9 cellular contexts compared by ENCODE assay signal in genomic region chr17:45405250-45406086, GRCh38. TPM values are rescaled to one million over a fixed set of nuclear protein-coding genes. Genes with fewer than 3 reads are reported as not detected.
A peak's percentile ranks its signal among the peaks of the same experiment; 100 is the strongest.
DNase-seq lines count a peak whose midpoint lies in the region; ATAC-seq and TF ChIP-seq lines count a peak whose summit lies in the region.
"Had no signal": no experiment of that assay in that cellular context is flagged by ENCODE, and none has a peak within 500 bp of the region (broad histone marks: within the 10 kb centered on the region; RNA-seq: fewer than 3 reads in every experiment).

No MANE protein-coding gene starts in this region.

- no peak overlapping the region for H3K4me3 ChIP-seq in BLaER1 treated with 17β-estradiol and CSF1 and Interleukin-3, amounts not matched to agents 10 nM and 100 nM
- peak overlapping the region; percentile 34 to 48 (median 38) for H3K4me3 ChIP-seq in esophagus muscularis mucosa

- no peak for TF ChIP-seq EP300 in esophagus muscularis mucosa (IDR thresholded peaks at IDR 0.05)

- H3K27ac Mint-ChIP-seq in IgD-negative memory B cell (peak overlapping the region; percentile 53 to 100 (median 83)), nephron progenitor cell (no peak overlapping the region)

- H3K9ac ChIP-seq in BLaER1 treated with 17β-estradiol and CSF1 and Interleukin-3, amounts not matched to agents 10 nM and 100 nM = no peak overlapping the region; a peak in 3 of 22 replicates

- H3K27me3 Mint-ChIP-seq in IgD-negative memory B cell (no peaks in the 10 kb centered on the region), nephron progenitor cell (ENCODE audit: low read depth, poor library complexity) (no peaks in the 10 kb centered on the region)

- WGBS in esophagus muscularis mucosa = 54% methylated on average over 17 of the region's 48 CpGs

- TF ChIP-seq CTCF in esophagus muscularis mucosa (IDR thresholded peaks at IDR 0.05) (no peak), nephron progenitor cell (IDR thresholded peaks at IDR 0.05) (no peak)

- H3K4me3 Mint-ChIP-seq in IgD-negative memory B cell = peak overlapping the region in 3 of 4 donors; percentile 75 to 99 (median 89)
- H3K4me3 Mint-ChIP-seq in nephron progenitor cell = peak overlapping the region; percentile 70

- peaks cover 2% of the 10 kb centered on the region for H3K36me3 Mint-ChIP-seq in IgD-negative memory B cell
- no peaks in the 10 kb centered on the region for H3K36me3 Mint-ChIP-seq in nephron progenitor cell (ENCODE audit: low read depth)

- H3K4me1 Mint-ChIP-seq in IgD-negative memory B cell = peaks cover 31 to 37% (median 35%) of the 10 kb centered on the region in 3 donors
- peaks cover 53% of the 10 kb centered on the region for H3K4me1 Mint-ChIP-seq in nephron progenitor cell

- peak overlapping the region; percentile 94 to 100 (median 99); a peak in 19 of 22 replicates for H3K4me2 ChIP-seq in BLaER1 treated with 17β-estradiol and CSF1 and Interleukin-3, amounts not matched to agents 10 nM and 100 nM

- peaks cover 47 to 60% (median 55%) of the 10 kb centered on the region in 11 experiments for H3K36me3 ChIP-seq in BLaER1 treated with 17β-estradiol and CSF1 and Interleukin-3, amounts not matched to agents 10 nM and 100 nM
- peaks cover 0 to 51% (median 35%) of the 10 kb centered on the region in 4 donors for H3K36me3 ChIP-seq in esophagus muscularis mucosa

- H3K9me3 Mint-ChIP-seq in IgD-negative memory B cell = no peaks in the 10 kb centered on the region
- no peaks in the 10 kb centered on the region for H3K9me3 Mint-ChIP-seq in nephron progenitor cell

- no peaks in the 10 kb centered on the region for H3K27me3 ChIP-seq in BLaER1 treated with 17β-estradiol and CSF1 and Interleukin-3, amounts not matched to agents 10 nM and 100 nM
- peaks cover 0 to 25% (median 0%) of the 10 kb centered on the region in 4 donors for H3K27me3 ChIP-seq in esophagus muscularis mucosa

- H3K9me3 ChIP-seq in BLaER1 treated with 17β-estradiol and CSF1 and Interleukin-3, amounts not matched to agents 10 nM and 100 nM (replicated peaks in 1 of 11) = no peaks in the 10 kb centered on the region
- no peaks in the 10 kb centered on the region for H3K9me3 ChIP-seq in esophagus muscularis mucosa

- peak overlapping the region in 7 of 11 experiments; percentile 9 to 94 (median 56); a peak in 9 of 22 replicates for H3K27ac ChIP-seq in BLaER1 treated with 17β-estradiol and CSF1 and Interleukin-3, amounts not matched to agents 10 nM and 100 nM
- no peak overlapping the region for H3K27ac ChIP-seq in esophagus muscularis mucosa (replicated peaks in 1 of 4)

- no peak for TF ChIP-seq POLR2A in esophagus muscularis mucosa (IDR thresholded peaks at IDR 0.05; ENCODE audit: low read depth)

- H3K4me1 ChIP-seq in BLaER1 treated with 17β-estradiol and CSF1 and Interleukin-3, amounts not matched to agents 10 nM and 100 nM = peaks cover 45 to 83% (median 74%) of the 10 kb centered on the region in 10 experiments
- peaks cover 12 to 33% (median 27%) of the 10 kb centered on the region in 4 donors for H3K4me1 ChIP-seq in esophagus muscularis mucosa

- H4K20me1 ChIP-seq in BLaER1 treated with 17β-estradiol and CSF1 and Interleukin-3, amounts not matched to agents 10 nM and 100 nM = peaks cover 15 to 92% (median 52%) of the 10 kb centered on the region in 11 experiments; a peak in 18 of 22 replicates

- intact Hi-C loops in esophagus muscularis mucosa (cut with DNase I) = no loop called here

- no peak for ATAC-seq in HG02678 (IDR thresholded peaks at IDR 0.05; ENCODE audit: unreplicated experiment)

- DNase-seq in esophagus muscularis mucosa (ENCODE audit: extremely low spot score) (no peak), nephron progenitor cell (peak; percentile 89), HPDE6-E6E7 (ENCODE audit: extremely low spot score) (no peak), NCI-H2081 treated with DMSO at 0.1 percent for 48 hours (lab: John Stamatoyannopoulos, UW) (no peak)
- no peak for DNase-seq in effector CD4-positive, alpha-beta T cell
- DNase-seq: activated CD8-positive, alpha-beta memory T cell treated with anti-CD3 and anti-CD28 coated beads for 24 hours had no signal

RNA-seq across cellular contexts. Expression of gene ARHGAP27, which starts 27.2 kb away (rescaled TPM):
- 65.3 TPM for polyA plus RNA-seq in IgD-negative memory B cell
- 10 to 100 TPM; 11.2 to 15.0 (median 12.9) TPM for total RNA-seq in esophagus muscularis mucosa

Comparison
In these comparisons a context has a peak if more than half of its experiments do, and no peak if none do; other contexts are left out.
1. H3K27ac ChIP-seq: peak in BLaER1 treated with 17β-estradiol and CSF1 and Interleukin-3, amounts not matched to agents 10 nM and 100 nM (7 of 11); none in esophagus muscularis mucosa (0 of 4).
2. H3K4me3 ChIP-seq: peak in esophagus muscularis mucosa (4 of 4); none in BLaER1 treated with 17β-estradiol and CSF1 and Interleukin-3, amounts not matched to agents 10 nM and 100 nM (0 of 10).